18 cellular contexts compared by ENCODE assay signal in genomic region chr12:14076538-14076937, GRCh38.
A peak's percentile ranks its signal among the peaks of the same experiment; 100 is the strongest.
DNase-seq lines count a peak whose midpoint lies in the region; ATAC-seq and TF ChIP-seq lines count a peak whose summit lies in the region.
"Had no signal": no experiment of that assay in that cellular context is flagged by ENCODE, and none has a peak within 500 bp of the region (broad histone marks: within the 10 kb centered on the region; RNA-seq: fewer than 3 reads in every experiment).

No MANE protein-coding gene starts in this region.

- peaks cover 12% of the 10 kb centered on the region for H3K9me3 Mint-ChIP-seq in MCF 10A (ENCODE audit: unreplicated experiment)

- no peak overlapping the region for H2AFZ ChIP-seq in mammary epithelial cell (ENCODE audit: low read depth, low read length)

- WGBS in mammary epithelial cell (ENCODE audit: low coverage, missing lambda C conversion rate): 50% methylated on average over 1 of the region's 1 CpG

- peak; percentile 77 for ATAC-seq in foreskin keratinocyte
- no peak for ATAC-seq in HG03097 (IDR thresholded peaks at IDR 0.05; ENCODE audit: low FRiP score, unreplicated experiment)
- ATAC-seq: A549; CD8-positive, alpha-beta T cell had no signal

- H3K4me2 ChIP-seq in mammary epithelial cell (ENCODE audit: insufficient read depth, low read depth, low read length): no peak overlapping the region
- H3K4me2 ChIP-seq: A549; BLaER1 treated with 17β-estradiol and CSF1 and Interleukin-3, amounts not matched to agents 10 nM and 100 nM had no signal

- H3K27me3 ChIP-seq in mammary epithelial cell (ENCODE audit: insufficient read depth, low read length) (no peaks in the 10 kb centered on the region), foreskin keratinocyte (no peaks in the 10 kb centered on the region)
- H3K27me3 ChIP-seq: BLaER1 treated with 17β-estradiol and CSF1 and Interleukin-3, amounts not matched to agents 10 nM and 100 nM had no signal

- dilution Hi-C loops in mammary epithelial cell (cut with HindIII; ENCODE audit: low sequenced_read_pairs): no loop called here

- no peak for TF ChIP-seq CTCF in mammary epithelial cell (conservative IDR thresholded peaks at IDR 0.05 in 1 of 2, IDR thresholded peaks at IDR 0.05 in 1 of 2; ENCODE audit: extremely low read depth in 1 of 2, insufficient read depth in 1 of 2, low read depth in 1 of 2, low read length in 2 of 2)
- no peak for TF ChIP-seq CTCF in MCF 10A (IDR thresholded peaks at IDR 0.05; ENCODE audit: unreplicated experiment)
- TF ChIP-seq CTCF in epithelial cell of esophagus (IDR thresholded peaks at IDR 0.05; ENCODE audit: insufficient read depth, low read depth, low read length, missing control alignments): no peak
- TF ChIP-seq CTCF in foreskin keratinocyte (conservative IDR thresholded peaks at IDR 0.05): no peak

- H3K9me3 ChIP-seq in mammary epithelial cell (replicated peaks; ENCODE audit: insufficient read depth, low read length): no peaks in the 10 kb centered on the region
- H3K9me3 ChIP-seq: A549 had no signal

- no peak overlapping the region for H3K4me3 Mint-ChIP-seq in MCF 10A (ENCODE audit: unreplicated experiment)
- H3K4me3 Mint-ChIP-seq: B cell; CD4-positive, alpha-beta T cell; CD8-positive, alpha-beta T cell had no signal

- no TSS peak for BruUV-seq in mammary epithelial cell (replicated peaks; lab: Mats Ljungman, UMichigan)
- no TSS peak for BruUV-seq in MCF 10A (replicated peaks; lab: Mats Ljungman, UMichigan)

- H3K79me2 ChIP-seq in mammary epithelial cell (ENCODE audit: insufficient read depth, low read length): no peaks in the 10 kb centered on the region

- DNase-seq in mammary epithelial cell (peak; percentile 47), MCF 10A (ENCODE audit: unreplicated experiment) (no peak), epithelial cell of esophagus (ENCODE audit: low read depth) (peak; percentile 70), foreskin keratinocyte (peak; percentile 24 to 61), posterior vena cava (ENCODE audit: low spot score) (no peak)
- DNase-seq: AML-193; Caco-2; Calu3; CD4-positive, alpha-beta T cell; CD8-positive, alpha-beta T cell; DMS79 treated with DMSO at 0.1 percent for 48 hours; GF-D8 had no signal

- H3K36me3 ChIP-seq in mammary epithelial cell (ENCODE audit: insufficient read depth, low read length): no peaks in the 10 kb centered on the region
- H3K36me3 ChIP-seq: BLaER1 treated with 17β-estradiol and CSF1 and Interleukin-3, amounts not matched to agents 10 nM and 100 nM had no signal

- H3K4me3 ChIP-seq in mammary epithelial cell (replicated peaks in 1 of 3; ENCODE audit: insufficient read depth in 1 of 3, low read depth in 2 of 3, low read length in 3 of 3) (no peak overlapping the region), epithelial cell of esophagus (ENCODE audit: low read length) (no peak overlapping the region)
- H3K4me3 ChIP-seq: A549; BLaER1 treated with 17β-estradiol and CSF1 and Interleukin-3, amounts not matched to agents 10 nM and 100 nM had no signal

- CTCF ChIA-PET in mammary epithelial cell (lab: Charles Lee; ENCODE audit: low non-redundant PET): no interaction called here
- CTCF ChIA-PET in MCF 10A (lab: Yijun Ruan, JAX): no interaction called here

- POLR2A ChIA-PET in MCF 10A (lab: Yijun Ruan, JAX): no interaction called here

- H3K36me3 Mint-ChIP-seq in MCF 10A (ENCODE audit: insufficient read depth, unreplicated experiment): no peaks in the 10 kb centered on the region
- H3K36me3 Mint-ChIP-seq: CD8-positive, alpha-beta T cell had no signal

- no peaks in the 10 kb centered on the region for H3K27me3 Mint-ChIP-seq in MCF 10A (ENCODE audit: insufficient read depth, unreplicated experiment)
- H3K27me3 Mint-ChIP-seq: CD4-positive, alpha-beta T cell had no signal

- no peaks in the 10 kb centered on the region for H3K4me1 Mint-ChIP-seq in MCF 10A (ENCODE audit: insufficient read depth, unreplicated experiment)
- H3K4me1 Mint-ChIP-seq: B cell had no signal

- intact Hi-C loops in mammary epithelial cell (cut with micrococcal nuclease): no loop called here
- intact Hi-C loops in MCF 10A (cut with micrococcal nuclease): no loop called here
- intact Hi-C loops in posterior vena cava (cut with DNase I): no loop called here

- no peak overlapping the region for H3K9ac ChIP-seq in mammary epithelial cell (ENCODE audit: insufficient read depth, low read length)
- H3K9ac ChIP-seq: BLaER1 treated with 17β-estradiol and CSF1 and Interleukin-3, amounts not matched to agents 10 nM and 100 nM had no signal

- in situ Hi-C loops in mammary epithelial cell (cut with MboI; ENCODE audit: low sequenced_read_pairs in 2 of 2): no loop called here

- H3K27ac ChIP-seq in mammary epithelial cell (ENCODE audit: insufficient read depth, low read depth, low read length) (no peak overlapping the region), foreskin keratinocyte (no peak overlapping the region)
- H3K27ac ChIP-seq: 22Rv1; A549; BLaER1 treated with 17β-estradiol and CSF1 and Interleukin-3, amounts not matched to agents 10 nM and 100 nM; C4-2B had no signal

- H4K20me1 ChIP-seq in mammary epithelial cell (ENCODE audit: insufficient read depth, low read length): no peaks in the 10 kb centered on the region
- H4K20me1 ChIP-seq: BLaER1 treated with 17β-estradiol and CSF1 and Interleukin-3, amounts not matched to agents 10 nM and 100 nM had no signal

- H3K4me1 ChIP-seq in mammary epithelial cell (ENCODE audit: insufficient read depth, low read length) (peaks cover 3% of the 10 kb centered on the region), foreskin keratinocyte (no peaks in the 10 kb centered on the region)
- H3K4me1 ChIP-seq: A549; BLaER1 treated with 17β-estradiol and CSF1 and Interleukin-3, amounts not matched to agents 10 nM and 100 nM had no signal

- no peak overlapping the region for H3K27ac Mint-ChIP-seq in MCF 10A (ENCODE audit: low read depth, unreplicated experiment)
- H3K27ac Mint-ChIP-seq: B cell; CD4-positive, alpha-beta T cell; CD8-positive, alpha-beta T cell had no signal

Comparison
In these comparisons a context has a peak if more than half of its experiments do, and no peak if none do; other contexts are left out.
1. DNase-seq: peak in mammary epithelial cell (single experiment), epithelial cell of esophagus (single experiment) and foreskin keratinocyte (2 of 2); none in MCF 10A (single experiment) and posterior vena cava (single experiment).